Comparison of ENCODE assay signal across 9 cellular contexts in genomic region chr16:1989826-1990335, GRCh38. TPM values are rescaled to one million over a fixed set of nuclear protein-coding genes. Genes with fewer than 3 reads are reported as not detected.
DNase-seq lines count a peak whose midpoint lies in the region; ATAC-seq, FAIRE-seq and TF ChIP-seq lines count a peak whose summit lies in the region.
"Had no signal": no experiment of that assay in that cellular context is flagged by ENCODE, and none has a peak within 500 bp of the region (broad histone marks: within the 10 kb centered on the region; RNA-seq: fewer than 3 reads in every experiment).

A gene with protein sequence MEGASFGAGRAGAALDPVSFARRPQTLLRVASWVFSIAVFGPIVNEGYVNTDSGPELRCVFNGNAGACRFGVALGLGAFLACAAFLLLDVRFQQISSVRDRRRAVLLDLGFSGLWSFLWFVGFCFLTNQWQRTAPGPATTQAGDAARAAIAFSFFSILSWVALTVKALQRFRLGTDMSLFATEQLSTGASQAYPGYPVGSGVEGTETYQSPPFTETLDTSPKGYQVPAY (plus strand): TSS chr16:1989970. CDS start chr16:1990103, 133 bp downstream.

- peak within 1 kb of the TSS; percentile 56 for H3K4me3 ChIP-seq in A549
- peak within 1 kb of the TSS in 1 of 2 donors; percentile 39 for H3K4me3 ChIP-seq in kidney (ENCODE audit: low read length in 2 of 2)
- no peak within 1 kb of the TSS for H3K4me3 ChIP-seq in brain microvascular endothelial cell (ENCODE audit: low read depth, low read length)

- DNase-seq in A549 (ENCODE audit: low read depth in 1 of 2, low spot score in 1 of 2) (no peak), GM10266 (ENCODE audit: extremely low spot score) (peak; percentile 68), kidney (no peak), NCI-H1092 (lab: John Stamatoyannopoulos, UW) (no peak), SW480 (ENCODE audit: low spot score) (no peak), brain microvascular endothelial cell (no peak)
- DNase-seq in activated CD4-positive, alpha-beta memory T cell treated with anti-CD3 and anti-CD28 coated beads, Interleukin-2, amount 10 ng/mL, durations not matched to agents 7 days and 5 days: no peak

- H3K4me3 Mint-ChIP-seq in activated CD4-positive, alpha-beta memory T cell treated with anti-CD3 and anti-CD28 coated beads, Interleukin-2, amount 10 ng/mL, durations not matched to agents 7 days and 5 days: peak within 1 kb of the TSS; percentile 73

- H3K27ac ChIP-seq in A549: peak within 1 kb of the TSS; percentile 58 to 94
- peak within 1 kb of the TSS in 1 of 2 donors; percentile 26 for H3K27ac ChIP-seq in kidney (ENCODE audit: low read depth in 2 of 2, low read length in 2 of 2)
- H3K27ac ChIP-seq in brain microvascular endothelial cell: no peak within 1 kb of the TSS

- peaks cover 14% of the 10 kb centered on the region for H3K27me3 Mint-ChIP-seq in activated CD4-positive, alpha-beta memory T cell treated with anti-CD3 and anti-CD28 coated beads, Interleukin-2, amount 10 ng/mL, durations not matched to agents 7 days and 5 days

- POLR2A ChIA-PET in A549 (lab: Yijun Ruan, JAX): no interaction called here
- POLR2A ChIA-PET in activated CD4-positive, alpha-beta memory T cell treated with anti-CD3 and anti-CD28 coated beads, Interleukin-2, amount 10 ng/mL, durations not matched to agents 7 days and 5 days (lab: Charles Lee): interaction anchor here (1.0 to 5.6 kb wide), 7 partner anchors 10 to 165 kb away, joined by 3 to 56 read pairs (median 16); partner anchors contain the start of genes RPS2, TBL3, TRAF7 and ZNF598

- ATAC-seq in A549: no peak
- no peak for ATAC-seq in HG03095 (IDR thresholded peaks at IDR 0.05; ENCODE audit: unreplicated experiment)

- peak within 1 kb of the TSS; percentile 46 for H3K9ac ChIP-seq in kidney (ENCODE audit: low read length in 2 of 2)

- no peaks in the 10 kb centered on the region for H3K9me3 ChIP-seq in A549
- H3K9me3 ChIP-seq in kidney (ENCODE audit: control insufficient read depth in 1 of 2, low read length in 2 of 2): no peaks in the 10 kb centered on the region

- TF ChIP-seq CTCF in A549 (IDR thresholded peaks at IDR 0.05) (no peak), GM10266 (IDR thresholded peaks at IDR 0.05; ENCODE audit: control insufficient read depth, insufficient read depth, low read depth, missing control alignments) (no peak), kidney (IDR thresholded peaks at IDR 0.05; ENCODE audit: borderline replicate concordance, extremely low read depth, insufficient read depth) (no peak), brain microvascular endothelial cell (IDR thresholded peaks at IDR 0.05; ENCODE audit: low read depth, low read length, missing control alignments) (no peak)

- peaks cover 13% of the 10 kb centered on the region for H3K36me3 Mint-ChIP-seq in activated CD4-positive, alpha-beta memory T cell treated with anti-CD3 and anti-CD28 coated beads, Interleukin-2, amount 10 ng/mL, durations not matched to agents 7 days and 5 days (ENCODE audit: low read depth)

- intact Hi-C loops in kidney (cut with DNase I): no loop called here

- in situ Hi-C loops in brain microvascular endothelial cell (cut with HindIII; ENCODE audit: low pct_ligation_motif_present, low sequenced_read_pairs): no loop called here

- no peak for TF ChIP-seq RAD21 in A549 (conservative IDR thresholded peaks at IDR 0.05 in 1 of 2, IDR thresholded peaks at IDR 0.05 in 1 of 2)

- H3K4me2 ChIP-seq in A549: peak within 1 kb of the TSS; percentile 79

- H3K4me1 Mint-ChIP-seq in activated CD4-positive, alpha-beta memory T cell treated with anti-CD3 and anti-CD28 coated beads, Interleukin-2, amount 10 ng/mL, durations not matched to agents 7 days and 5 days: peaks cover 42% of the 10 kb centered on the region

- H3K9me3 Mint-ChIP-seq in activated CD4-positive, alpha-beta memory T cell treated with anti-CD3 and anti-CD28 coated beads, Interleukin-2, amount 10 ng/mL, durations not matched to agents 7 days and 5 days: no peaks in the 10 kb centered on the region

- FAIRE-seq in A549 (lab: Jason Lieb, UNC) (no peak), kidney (lab: Jason Lieb, UNC) (no peak)

- peaks cover 21% of the 10 kb centered on the region for H3K27me3 ChIP-seq in brain microvascular endothelial cell (replicated peaks)

- no peak within 1 kb of the TSS for H3K27ac Mint-ChIP-seq in activated CD4-positive, alpha-beta memory T cell treated with anti-CD3 and anti-CD28 coated beads, Interleukin-2, amount 10 ng/mL, durations not matched to agents 7 days and 5 days

- no peak for TF ChIP-seq POLR2A in A549 (IDR thresholded peaks at IDR 0.05; ENCODE audit: low read length)

- H3K36me3 ChIP-seq in kidney (ENCODE audit: control insufficient read depth in 1 of 2, insufficient read depth in 2 of 2, low read length in 2 of 2) (peaks cover 8 to 12% of the 10 kb centered on the region in 2 donors), brain microvascular endothelial cell (replicated peaks) (peaks cover 15% of the 10 kb centered on the region)

- TF ChIP-seq EP300 in A549 (IDR thresholded peaks at IDR 0.05): no peak

- CTCF ChIA-PET in A549 (lab: Yijun Ruan, JAX): interaction anchor here (0.8 to 19.7 kb wide), 2 partner anchors 14 to 151 kb away, joined by 3 to 196 read pairs; partner anchors contain the start of gene ZNF598
- CTCF ChIA-PET in activated CD4-positive, alpha-beta memory T cell treated with anti-CD3 and anti-CD28 coated beads, Interleukin-2, amount 10 ng/mL, durations not matched to agents 7 days and 5 days (lab: Charles Lee): interaction anchor here (0.6 kb wide), 1 partner anchor 25 kb away, joined by 4 read pairs; no protein-coding TSS in a partner anchor

- 0% methylated on average over 7 of the region's 66 CpGs for WGBS in A549 (ENCODE audit: missing lambda C conversion rate)

- H3K4me1 ChIP-seq in A549: peaks cover 66% of the 10 kb centered on the region
- H3K4me1 ChIP-seq in kidney (ENCODE audit: control insufficient read depth in 1 of 2, insufficient read depth in 1 of 2, low read depth in 1 of 2, low read length in 2 of 2): peaks cover 5 to 20% of the 10 kb centered on the region in 2 donors

TF ChIP-seq in A549, 52 proteins besides CTCF, POLR2A, EP300 and RAD21:
- TF ChIP-seq, protein P1, sequence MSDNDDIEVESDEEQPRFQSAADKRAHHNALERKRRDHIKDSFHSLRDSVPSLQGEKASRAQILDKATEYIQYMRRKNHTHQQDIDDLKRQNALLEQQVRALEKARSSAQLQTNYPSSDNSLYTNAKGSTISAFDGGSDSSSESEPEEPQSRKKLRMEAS (IDR thresholded peaks at IDR 0.05): no peak
- TF ChIP-seq RARB (CRISPR knock-in tag; IDR thresholded peaks at IDR 0.05): no peak
- TF ChIP-seq NPAS2 (CRISPR knock-in tag; IDR thresholded peaks at IDR 0.05; ENCODE audit: borderline replicate concordance): no peak
- TF ChIP-seq MYC (IDR thresholded peaks at IDR 0.05; ENCODE audit: borderline replicate concordance, low read length): no peak
- no peak for TF ChIP-seq NR3C1 (IDR thresholded peaks at IDR 0.05)
- no peak for TF ChIP-seq POLR2AphosphoS2 (conservative IDR thresholded peaks at IDR 0.05; ENCODE audit: low read length)
- no peak for TF ChIP-seq CEBPB (IDR thresholded peaks at IDR 0.05)
- TF ChIP-seq E2F6 (IDR thresholded peaks at IDR 0.05; ENCODE audit: borderline replicate concordance, low read depth): no peak
- TF ChIP-seq ZSCAN20 (CRISPR knock-in tag; IDR thresholded peaks at IDR 0.05): no peak
- no peak for TF ChIP-seq CBX8 (IDR thresholded peaks at IDR 0.05)
- no peak for TF ChIP-seq ZC3H11A (IDR thresholded peaks at IDR 0.05)
- TF ChIP-seq ESRRA (IDR thresholded peaks at IDR 0.05; ENCODE audit: borderline replicate concordance, low read length): no peak
- no peak for TF ChIP-seq ZNF302 (CRISPR knock-in tag; IDR thresholded peaks at IDR 0.05)

RNA-seq across cellular contexts. Expression of the gene that starts here (rescaled TPM):
- polyA plus RNA-seq in A549 (2011; rRNA removed): 4.9 and 5.7 TPM in 2 replicates
- 6.0 and 8.8 TPM in 2 replicates for polyA plus RNA-seq in A549 (2012; cell fraction: cytosol; rRNA removed)
- 15.4 and 17.6 TPM in 2 replicates for polyA plus RNA-seq in A549 (2012; cell fraction: nucleus; rRNA removed)
- polyA plus RNA-seq in A549 (2017; fragmentation: RNase III; extraction: RNeasy Plus Mini Kit Qiagen cat#74134 plus additional on column Dnase treatment): 4.1 to 5.0 TPM (median 4.4 TPM) in 3 replicates
- 6.2 and 6.6 TPM in 2 replicates for polyA minus RNA-seq in A549 (2011; rRNA and poly(A)+ RNA removed)
- 10 to 100 TPM; 12.3 to 12.6 TPM for total RNA-seq in activated CD4-positive, alpha-beta memory T cell treated with anti-CD3 and anti-CD28 coated beads, Interleukin-2, amount 10 ng/mL, durations not matched to agents 7 days and 5 days
- total RNA-seq in kidney: 2.2 TPM
- 4.6 TPM for polyA plus RNA-seq in kidney (ENCODE audit: insufficient read depth, low read depth, low replicate concordance)
- total RNA-seq: subcutaneous adipose tissue had no signal
